Comparison of ENCODE assay signal across 16 cellular contexts in the genomic region with DNA sequence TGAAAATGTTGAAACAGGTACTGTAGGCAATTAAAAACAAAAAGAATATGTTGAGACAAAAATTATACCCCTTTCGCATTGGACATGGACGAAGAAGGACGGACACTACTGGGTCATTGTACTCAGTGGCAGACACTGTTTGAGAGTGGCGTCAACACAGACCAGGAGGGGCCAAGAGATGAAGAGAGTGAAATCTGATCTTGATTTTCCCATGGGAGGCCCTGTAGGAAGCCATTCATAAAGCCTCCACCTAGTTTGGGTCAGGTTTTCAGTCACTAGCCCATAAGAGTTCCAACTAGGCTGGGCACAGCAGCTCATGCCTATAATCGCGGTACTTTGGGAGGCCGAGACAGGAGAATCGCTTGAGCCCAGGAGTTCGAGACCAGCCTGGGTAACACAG.
DNase-seq lines count a peak whose midpoint lies in the region; ATAC-seq and TF ChIP-seq lines count a peak whose summit lies in the region.
"Had no signal": no experiment of that assay in that cellular context is flagged by ENCODE, and none has a peak within 500 bp of the region (broad histone marks: within the 10 kb centered on the region; RNA-seq: fewer than 3 reads in every experiment).

No MANE protein-coding gene starts in this region.

- DNase-seq in DMS153 treated with DMSO at 0.1 percent for 48 hours (lab: John Stamatoyannopoulos, UW; ENCODE audit: unreplicated experiment) (peak; percentile 71), NCI-H2107 treated with DMSO at 0.1 percent for 48 hours (lab: John Stamatoyannopoulos, UW; ENCODE audit: unreplicated experiment) (peak; percentile 92), NCI-H748 (lab: John Stamatoyannopoulos, UW; ENCODE audit: unreplicated experiment) (peak; percentile 86), T-helper 9 cell (no peak)
- no peak for DNase-seq in stimulated activated CD4-positive, alpha-beta T cell treated with anti-CD3 and anti-CD28 coated beads, Interleukin-12 subunit alpha, Interleukin-12 subunit beta, amount 100 ng/mL, for 4 hours
- DNase-seq: DMS53, GOT3, MG63, NCI-H1092 treated with DMSO at 0.1 percent for 48 hours, NCI-H82, SHP77 had no signal

- no peak; the same call in 1 of the 2 replicates for TF ChIP-seq RAD21 in Ishikawa (IDR thresholded peaks at IDR 0.05; ENCODE audit: low read depth)

- peak; percentile 30; the same call in 1 of the 2 replicates for TF ChIP-seq EP300 in Ishikawa (IDR thresholded peaks at IDR 0.05; ENCODE audit: borderline replicate concordance)

- ATAC-seq in GM19351 (IDR thresholded peaks at IDR 0.05; ENCODE audit: unreplicated experiment) (no peak), GM21576 (IDR thresholded peaks at IDR 0.05; ENCODE audit: unreplicated experiment) (no peak)
- ATAC-seq: A549, GM12878 had no signal

TF ChIP-seq in Ishikawa, 13 proteins besides CTCF, POLR2A, EP300 and RAD21:
- no peak for TF ChIP-seq CREB1 (IDR thresholded peaks at IDR 0.05; ENCODE audit: low read depth)
- TF ChIP-seq NFIC (IDR thresholded peaks at IDR 0.05) = no peak
- no peak for TF ChIP-seq TAF1 (IDR thresholded peaks at IDR 0.05; ENCODE audit: low read depth)
- TF ChIP-seq CEBPB (IDR thresholded peaks at IDR 0.05) = no peak
- TF ChIP-seq, protein P1, sequence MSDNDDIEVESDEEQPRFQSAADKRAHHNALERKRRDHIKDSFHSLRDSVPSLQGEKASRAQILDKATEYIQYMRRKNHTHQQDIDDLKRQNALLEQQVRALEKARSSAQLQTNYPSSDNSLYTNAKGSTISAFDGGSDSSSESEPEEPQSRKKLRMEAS (IDR thresholded peaks at IDR 0.05) = no peak
- TF ChIP-seq, protein P2, sequence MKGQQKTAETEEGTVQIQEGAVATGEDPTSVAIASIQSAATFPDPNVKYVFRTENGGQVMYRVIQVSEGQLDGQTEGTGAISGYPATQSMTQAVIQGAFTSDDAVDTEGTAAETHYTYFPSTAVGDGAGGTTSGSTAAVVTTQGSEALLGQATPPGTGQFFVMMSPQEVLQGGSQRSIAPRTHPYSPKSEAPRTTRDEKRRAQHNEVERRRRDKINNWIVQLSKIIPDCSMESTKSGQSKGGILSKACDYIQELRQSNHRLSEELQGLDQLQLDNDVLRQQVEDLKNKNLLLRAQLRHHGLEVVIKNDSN (IDR thresholded peaks at IDR 0.05) = no peak
- no peak for TF ChIP-seq YY1 (IDR thresholded peaks at IDR 0.05; ENCODE audit: low read depth)
- no peak for TF ChIP-seq ZBTB7A (IDR thresholded peaks at IDR 0.05; ENCODE audit: low read depth)
- TF ChIP-seq FOXM1 (IDR thresholded peaks at IDR 0.05; ENCODE audit: borderline replicate concordance, low read depth) = no peak
- no peak for TF ChIP-seq TCF12 (IDR thresholded peaks at IDR 0.05; ENCODE audit: low read depth)
- no peak for TF ChIP-seq TEAD4 (IDR thresholded peaks at IDR 0.05)
- TF ChIP-seq, protein P3, sequence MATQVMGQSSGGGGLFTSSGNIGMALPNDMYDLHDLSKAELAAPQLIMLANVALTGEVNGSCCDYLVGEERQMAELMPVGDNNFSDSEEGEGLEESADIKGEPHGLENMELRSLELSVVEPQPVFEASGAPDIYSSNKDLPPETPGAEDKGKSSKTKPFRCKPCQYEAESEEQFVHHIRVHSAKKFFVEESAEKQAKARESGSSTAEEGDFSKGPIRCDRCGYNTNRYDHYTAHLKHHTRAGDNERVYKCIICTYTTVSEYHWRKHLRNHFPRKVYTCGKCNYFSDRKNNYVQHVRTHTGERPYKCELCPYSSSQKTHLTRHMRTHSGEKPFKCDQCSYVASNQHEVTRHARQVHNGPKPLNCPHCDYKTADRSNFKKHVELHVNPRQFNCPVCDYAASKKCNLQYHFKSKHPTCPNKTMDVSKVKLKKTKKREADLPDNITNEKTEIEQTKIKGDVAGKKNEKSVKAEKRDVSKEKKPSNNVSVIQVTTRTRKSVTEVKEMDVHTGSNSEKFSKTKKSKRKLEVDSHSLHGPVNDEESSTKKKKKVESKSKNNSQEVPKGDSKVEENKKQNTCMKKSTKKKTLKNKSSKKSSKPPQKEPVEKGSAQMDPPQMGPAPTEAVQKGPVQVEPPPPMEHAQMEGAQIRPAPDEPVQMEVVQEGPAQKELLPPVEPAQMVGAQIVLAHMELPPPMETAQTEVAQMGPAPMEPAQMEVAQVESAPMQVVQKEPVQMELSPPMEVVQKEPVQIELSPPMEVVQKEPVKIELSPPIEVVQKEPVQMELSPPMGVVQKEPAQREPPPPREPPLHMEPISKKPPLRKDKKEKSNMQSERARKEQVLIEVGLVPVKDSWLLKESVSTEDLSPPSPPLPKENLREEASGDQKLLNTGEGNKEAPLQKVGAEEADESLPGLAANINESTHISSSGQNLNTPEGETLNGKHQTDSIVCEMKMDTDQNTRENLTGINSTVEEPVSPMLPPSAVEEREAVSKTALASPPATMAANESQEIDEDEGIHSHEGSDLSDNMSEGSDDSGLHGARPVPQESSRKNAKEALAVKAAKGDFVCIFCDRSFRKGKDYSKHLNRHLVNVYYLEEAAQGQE (IDR thresholded peaks at IDR 0.05; ENCODE audit: low read depth) = no peak
- no peak for TF ChIP-seq EGR1 (IDR thresholded peaks at IDR 0.05)
TF ChIP-seq in Ishikawa: peak in this region for 0.

Comparison
In these comparisons a context has a peak if more than half of its experiments do, and no peak if none do; other contexts are left out.
1. DNase-seq: peak in DMS153 treated with DMSO at 0.1 percent for 48 hours (single experiment), NCI-H2107 treated with DMSO at 0.1 percent for 48 hours (single experiment) and NCI-H748 (single experiment); none in T-helper 9 cell (single experiment) and stimulated activated CD4-positive, alpha-beta T cell treated with anti-CD3 and anti-CD28 coated beads, Interleukin-12 subunit alpha, Interleukin-12 subunit beta, amount 100 ng/mL, for 4 hours (single experiment).